Comparison of ENCODE assay signal across 25 cellular contexts in genomic region chr15:61196711-61197110, GRCh38.
"Had no signal": no experiment of that assay in that cellular context is flagged by ENCODE, and none has a peak within 500 bp of the region (broad histone marks: within the 10 kb centered on the region; RNA-seq: fewer than 3 reads in every experiment).

No MANE protein-coding gene starts in this region.

- H3K9me3 ChIP-seq: ascending aorta, body of pancreas had no signal

- FAIRE-seq: bronchial epithelial cell, K562, TTC549 had no signal

- H3K36me3 ChIP-seq: ascending aorta had no signal

- H3K27ac ChIP-seq: ascending aorta, body of pancreas, SK-N-MC, VCaP had no signal

- H3K27me3 ChIP-seq: ascending aorta, body of pancreas had no signal

- DNase-seq: activated CD4-positive, alpha-beta T cell treated with anti-CD3 and anti-CD28 coated beads for 36 hours; activated CD4-positive, CD25-positive, alpha-beta regulatory T cell; activated CD8-positive, alpha-beta memory T cell treated with anti-CD3 and anti-CD28 coated beads, Interleukin-2, amount 50 U/mL, for 48 hours; activated CD8-positive, alpha-beta T cell treated with anti-CD3 and anti-CD28 coated beads, Interleukin-2, amount 10 ng/mL, durations not matched to agents 7 days and 5 days; activated T-cell treated with anti-CD3 and anti-CD28 coated beads, Interleukin-2, amount 50 U/mL, for 1 hour; body of pancreas; Karpas-422; MM.1S; NCI-H1105 treated with DMSO at 0.1 percent for 48 hours; NCI-H1436 treated with DMSO at 0.1 percent for 48 hours; NCI-H187; NCI-H2081; NCI-H226; NCI-H526; NCI-H82; SIG-M5; T-cell; T-helper 2 cell; T1000 had no signal

- H3K4me1 ChIP-seq: ascending aorta, body of pancreas had no signal

- ATAC-seq: activated CD4-positive, alpha-beta T cell treated with anti-CD3 and anti-CD28 coated beads for 36 hours; activated CD8-positive, alpha-beta T cell treated with anti-CD3 and anti-CD28 coated beads, Interleukin-2, amount 10 ng/mL, durations not matched to agents 7 days and 5 days; body of pancreas; K562; T-cell had no signal

- H3K4me3 ChIP-seq: ascending aorta, body of pancreas, K562, SK-N-MC had no signal
